ENCODE assay signal across 12 cellular contexts in the genomic region with DNA sequence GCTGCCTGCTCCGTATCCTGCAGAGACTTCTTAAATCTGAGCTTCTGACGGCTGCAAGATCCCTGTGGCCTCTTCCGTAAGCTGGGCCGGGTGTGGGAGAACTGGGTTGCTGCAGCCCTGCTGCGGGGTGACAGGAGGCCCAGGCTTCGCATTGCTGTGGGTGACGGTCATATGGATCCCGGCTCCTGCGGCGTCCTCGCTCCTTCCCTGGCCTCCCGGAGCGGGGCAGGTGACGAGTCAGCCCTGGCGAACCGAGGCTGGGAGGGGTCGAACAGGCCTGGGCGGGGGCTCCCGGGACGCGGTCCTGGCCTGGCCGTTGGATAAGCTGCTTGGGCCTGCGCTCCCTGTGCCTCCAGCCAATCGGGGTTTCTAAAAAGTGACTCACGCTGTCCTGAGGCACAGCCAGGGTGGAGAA. TPM values are rescaled to one million over a fixed set of nuclear protein-coding genes. Genes with fewer than 3 reads are reported as not detected.
DNase-seq lines count a peak whose midpoint lies in the region; ATAC-seq and TF ChIP-seq lines count a peak whose summit lies in the region.
"Had no signal": no experiment of that assay in that cellular context is flagged by ENCODE, and none has a peak within 500 bp of the region (broad histone marks: within the 10 kb centered on the region; RNA-seq: fewer than 3 reads in every experiment).

No MANE protein-coding gene starts in this region.

- H3K4me1 Mint-ChIP-seq in naive thymus-derived CD8-positive, alpha-beta T cell, result peaks cover 6 to 15% (median 13%) of the 10 kb centered on the region in 4 donors
- H3K4me1 Mint-ChIP-seq: nephron had no signal

- POLR2A ChIA-PET in naive thymus-derived CD8-positive, alpha-beta T cell (lab: Charles Lee), result no interaction called here

- no peaks in the 10 kb centered on the region for H3K36me3 Mint-ChIP-seq in naive thymus-derived CD8-positive, alpha-beta T cell

- no peak overlapping the region for H3K27ac Mint-ChIP-seq in naive thymus-derived CD8-positive, alpha-beta T cell
- H3K27ac Mint-ChIP-seq: nephron, T-helper 17 cell had no signal

- intact Hi-C loops in body of pancreas (cut with DNase I) (no loop called here), left cardiac atrium (cut with DNase I) (no loop called here), spleen (cut with DNase I; ENCODE audit: low total_unique reads) (no loop called here)

- 26 to 51% methylated on average over 20 to 23 of the region's 25 CpGs for WGBS in body of pancreas, 2 donors
- 49 to 88% (median 59%) methylated on average over 16 to 25 of the region's 25 CpGs for WGBS in spleen, 5 donors

- no peak overlapping the region for H3K4me3 Mint-ChIP-seq in naive thymus-derived CD8-positive, alpha-beta T cell
- H3K4me3 Mint-ChIP-seq: nephron, T-helper 17 cell had no signal

- H3K27me3 ChIP-seq in body of pancreas, result no peaks in the 10 kb centered on the region
- no peaks in the 10 kb centered on the region for H3K27me3 ChIP-seq in spleen (replicated peaks in 1 of 7)
- H3K27me3 ChIP-seq: tibial nerve had no signal

- no peaks in the 10 kb centered on the region for H3K9me3 ChIP-seq in body of pancreas
- H3K9me3 ChIP-seq in spleen, result no peaks in the 10 kb centered on the region
- H3K9me3 ChIP-seq: tibial nerve had no signal

- TF ChIP-seq POLR2A in body of pancreas (IDR thresholded peaks at IDR 0.05) (no peak), spleen (IDR thresholded peaks at IDR 0.05) (no peak)

- no peak overlapping the region for H3K4me3 ChIP-seq in body of pancreas
- no peak overlapping the region for H3K4me3 ChIP-seq in spleen

- H3K27ac ChIP-seq in body of pancreas, result no peak overlapping the region
- no peak overlapping the region for H3K27ac ChIP-seq in spleen
- H3K27ac ChIP-seq: tibial nerve had no signal

- H3K27me3 Mint-ChIP-seq in naive thymus-derived CD8-positive, alpha-beta T cell, result peaks cover 2 to 14% (median 6%) of the 10 kb centered on the region in 5 donors

- ATAC-seq in body of pancreas (no peak), left cardiac atrium (peak; percentile 95)
- no peak for ATAC-seq in naive thymus-derived CD8-positive, alpha-beta T cell
- ATAC-seq: T-helper 17 cell had no signal

- peaks cover 0 to 2% (median 0%) of the 10 kb centered on the region in 9 donors for H3K9me3 Mint-ChIP-seq in naive thymus-derived CD8-positive, alpha-beta T cell
- H3K9me3 Mint-ChIP-seq: nephron had no signal

- H3K36me3 ChIP-seq in body of pancreas (replicated peaks in 1 of 2; ENCODE audit: insufficient read depth in 1 of 2, low read depth in 2 of 2) (no peaks in the 10 kb centered on the region), spleen (no peaks in the 10 kb centered on the region)
- H3K36me3 ChIP-seq: tibial nerve had no signal

- no peak for TF ChIP-seq CTCF in body of pancreas (IDR thresholded peaks at IDR 0.05)
- no peak for TF ChIP-seq CTCF in spleen (IDR thresholded peaks at IDR 0.05 in 8 of 11, conservative IDR thresholded peaks at IDR 0.05 in 3 of 11)

- H3K4me1 ChIP-seq in body of pancreas (no peaks in the 10 kb centered on the region), spleen (peaks cover 10 to 28% (median 14%) of the 10 kb centered on the region in 6 donors)
- H3K4me1 ChIP-seq: tibial nerve had no signal

- DNase-seq in D341Med (ENCODE audit: low spot score) (peak; percentile 36), body of pancreas (peak in 3 of 4 donors; percentile 10 to 16 (median 13)), left cardiac atrium (peak; percentile 63), renal cortical epithelial cell (ENCODE audit: low read depth) (peak; percentile 33), NCI-H446 (lab: John Stamatoyannopoulos, UW) (no peak), GDM1 (lab: John Stamatoyannopoulos, UW) (no peak), spleen (no peak)
- DNase-seq in naive thymus-derived CD8-positive, alpha-beta T cell, result no peak
- DNase-seq: NCI-H1417, T-helper 17 cell had no signal

RNA-seq across cellular contexts. Expression of gene UBE2D1, which starts 7.8 kb away (rescaled TPM):
- total RNA-seq in body of pancreas (1 to 10 TPM; 3.0 to 7.5 TPM), left cardiac atrium (10 to 100 TPM; 27.8 to 31.3 TPM), renal cortical epithelial cell (16.3 and 29.4 TPM in 2 replicates), spleen (10 to 100 TPM; 23.8 to 34.6 (median 28.2) TPM)
- 10 to 100 TPM; 10.2 to 11.4 TPM for total RNA-seq in naive thymus-derived CD8-positive, alpha-beta T cell
- polyA plus RNA-seq in naive thymus-derived CD8-positive, alpha-beta T cell, result 10 to 100 TPM; 15.4 to 17.3 (median 17.1) TPM
- polyA plus RNA-seq in spleen, result 10 to 100 TPM; 13.5 to 17.5 (median 16.1) TPM

RNA-seq across cellular contexts. Expression of gene CISD1, which starts 58.0 kb away (rescaled TPM):
- total RNA-seq in body of pancreas (1 to 10 TPM; 3.0 to 8.3 TPM), left cardiac atrium (100 to 1,000 TPM; 133 to 135 TPM), renal cortical epithelial cell (25.0 and 42.2 TPM in 2 replicates), spleen (10 to 100 TPM in 5 of 7 donors, 1 to 10 TPM in 2; 7.1 to 26.5 (median 17.3) TPM)
- 10 to 100 TPM in 1 of 2 experiments, 1 to 10 TPM in 1; 9.7 to 11.6 TPM for total RNA-seq in naive thymus-derived CD8-positive, alpha-beta T cell
- polyA plus RNA-seq in naive thymus-derived CD8-positive, alpha-beta T cell, result 10 to 100 TPM; 54.6 to 71.4 (median 60.4) TPM
- 10 to 100 TPM in 2 of 3 donors, 1 to 10 TPM in 1; 8.5 to 26.4 (median 24.5) TPM for polyA plus RNA-seq in spleen

RNA-seq across cellular contexts. Expression of gene TFAM, which starts 58.2 kb away (rescaled TPM):
- total RNA-seq in body of pancreas (10 to 100 TPM in 1 of 2 donors, 1 to 10 TPM in 1; 2.6 to 10.1 TPM), left cardiac atrium (10 to 100 TPM; 32.2 to 32.6 TPM), renal cortical epithelial cell (33.3 and 41.0 TPM in 2 replicates), spleen (10 to 100 TPM; 20.7 to 39.2 (median 37.0) TPM)
- total RNA-seq in naive thymus-derived CD8-positive, alpha-beta T cell, result 10 to 100 TPM; 58.5 to 61.4 TPM
- polyA plus RNA-seq in naive thymus-derived CD8-positive, alpha-beta T cell, result 10 to 100 TPM; 50.3 to 52.7 (median 51.9) TPM
- polyA plus RNA-seq in spleen, result 10 to 100 TPM in 2 of 3 donors, 1 to 10 TPM in 1; 7.6 to 12.9 (median 12.0) TPM

RNA-seq across cellular contexts. Expression of gene IPMK, which starts 59.3 kb away (rescaled TPM):
- total RNA-seq in body of pancreas (1 to 10 TPM; 3.1 to 4.6 TPM), left cardiac atrium (1 to 10 TPM; 2.7 to 3.1 TPM), renal cortical epithelial cell (8.5 and 11.1 TPM in 2 replicates), spleen (10 to 100 TPM; 12.3 to 17.2 (median 13.6) TPM)
- total RNA-seq in naive thymus-derived CD8-positive, alpha-beta T cell, result 1 to 10 TPM; 6.7 to 7.1 TPM
- polyA plus RNA-seq in naive thymus-derived CD8-positive, alpha-beta T cell, result 1 to 10 TPM; 1.6 to 2.2 (median 1.8) TPM
- 1 to 10 TPM; 2.9 to 4.3 (median 3.4) TPM for polyA plus RNA-seq in spleen

Comparison
In these comparisons a context has a peak if more than half of its experiments do, and no peak if none do; other contexts are left out.
1. DNase-seq: peak in D341Med (single experiment), body of pancreas (3 of 4), left cardiac atrium (single experiment) and renal cortical epithelial cell (single experiment); none in naive thymus-derived CD8-positive, alpha-beta T cell (0 of 10), NCI-H446 (0 of 2), GDM1 (single experiment) and spleen (single experiment).
2. ATAC-seq: peak in left cardiac atrium (2 of 2); none in body of pancreas (single experiment) and naive thymus-derived CD8-positive, alpha-beta T cell (0 of 2).